2 cellular contexts compared by ENCODE assay signal in genomic region chr16:19372541-19372940, GRCh38. TPM values are rescaled to one million over a fixed set of nuclear protein-coding genes. Genes with fewer than 3 reads are reported as not detected.
"Had no signal": no experiment of that assay in that cellular context is flagged by ENCODE, and none has a peak within 500 bp of the region (broad histone marks: within the 10 kb centered on the region; RNA-seq: fewer than 3 reads in every experiment).

No MANE protein-coding gene starts in this region.

RNA-seq across cellular contexts. Expression of gene TMC5, which starts 45.1 kb away (rescaled TPM):
- total RNA-seq: GM23248, H4 had no signal
- polyA plus RNA-seq: GM23248 had no signal
